Comparison of ENCODE assay signal across 12 cellular contexts in the genomic region with DNA sequence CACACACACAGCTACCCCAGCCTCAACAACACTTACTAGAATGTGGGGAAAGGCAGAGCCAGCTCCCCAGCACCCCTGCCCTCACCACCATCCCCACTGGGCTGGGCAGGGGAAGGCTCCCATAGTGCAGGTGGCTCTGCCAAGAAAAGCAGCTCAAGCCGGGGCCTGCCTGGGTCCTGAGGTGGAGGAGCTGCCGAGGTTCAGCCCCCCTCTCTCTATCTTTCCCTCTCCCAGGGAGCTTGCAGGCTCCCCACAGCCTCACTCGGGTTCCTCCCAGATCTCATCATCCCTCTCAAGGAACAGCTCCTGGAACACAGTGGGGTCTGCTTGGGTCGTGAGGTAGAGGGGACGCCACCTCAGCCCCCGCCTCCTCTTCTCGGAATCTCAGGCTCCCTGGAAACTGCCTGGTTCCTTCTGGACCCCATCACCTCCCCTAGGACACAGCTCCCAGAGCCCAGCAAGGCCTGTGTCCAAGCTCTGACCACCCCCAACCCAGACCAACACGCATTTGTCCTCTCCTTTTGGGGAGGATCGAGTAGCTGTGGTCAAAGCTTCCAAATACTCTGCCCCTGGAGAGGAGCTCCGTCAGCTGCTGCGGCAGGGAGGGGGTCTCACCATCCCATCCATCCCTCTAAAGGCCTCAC. TPM values are rescaled to one million over a fixed set of nuclear protein-coding genes. Genes with fewer than 3 reads are reported as not detected.
DNase-seq lines count a peak whose midpoint lies in the region; ATAC-seq and TF ChIP-seq lines count a peak whose summit lies in the region.
"Had no signal": no experiment of that assay in that cellular context is flagged by ENCODE, and none has a peak within 500 bp of the region (broad histone marks: within the 10 kb centered on the region; RNA-seq: fewer than 3 reads in every experiment).

No MANE protein-coding gene starts in this region.

- H3K9me3 Mint-ChIP-seq in dendritic cell treated with granulocyte-macrophage colony-stimulating factor and Interleukin-4, amounts not matched to agents 40 ng/mL and 50 ng/mL, for 4 days, result no peaks in the 10 kb centered on the region
- H3K9me3 Mint-ChIP-seq in stimulated activated effector memory CD8-positive, alpha-beta T cell treated with anti-CD3 and anti-CD28 coated beads, Interleukin-12 subunit alpha, Interleukin-12 subunit beta, amount 100 ng/mL, for 72 hours, result no peaks in the 10 kb centered on the region
- H3K9me3 Mint-ChIP-seq: activated naive CD4-positive, alpha-beta T cell treated with anti-CD3 and anti-CD28 coated beads, Interleukin-2, amount 10 ng/mL, durations not matched to agents 7 days and 5 days had no signal

- H3K36me3 ChIP-seq in HEK293 (ENCODE audit: control insufficient read depth in 2 of 2, insufficient read depth in 1 of 2, low read length in 2 of 2) (no peaks in the 10 kb centered on the region), liver (ENCODE audit: control insufficient read depth in 4 of 4, insufficient read depth in 3 of 4, low read depth in 1 of 4, low read length in 3 of 4) (peaks cover 0 to 2% (median under 1%) of the 10 kb centered on the region in 4 donors)

- ATAC-seq in stimulated activated effector memory CD8-positive, alpha-beta T cell treated with anti-CD3 and anti-CD28 coated beads, Interleukin-12 subunit alpha, Interleukin-12 subunit beta, amount 100 ng/mL, for 72 hours, result no peak

- H3K27me3 Mint-ChIP-seq in dendritic cell treated with granulocyte-macrophage colony-stimulating factor and Interleukin-4, amounts not matched to agents 40 ng/mL and 50 ng/mL, for 4 days, result peaks cover 2% of the 10 kb centered on the region

- CTCF ChIA-PET in HEK293 (lab: Yijun Ruan, JAX), result interaction anchor here (0.6 to 4.8 kb wide), 4 partner anchors 15 to 506 kb away, joined by 3 to 28 read pairs (median 4); a partner anchor contains a TSS

- no peaks in the 10 kb centered on the region for H3K36me3 Mint-ChIP-seq in dendritic cell treated with granulocyte-macrophage colony-stimulating factor and Interleukin-4, amounts not matched to agents 40 ng/mL and 50 ng/mL, for 4 days (ENCODE audit: low read depth)
- H3K36me3 Mint-ChIP-seq in stimulated activated effector memory CD8-positive, alpha-beta T cell treated with anti-CD3 and anti-CD28 coated beads, Interleukin-12 subunit alpha, Interleukin-12 subunit beta, amount 100 ng/mL, for 72 hours, result no peaks in the 10 kb centered on the region
- H3K36me3 Mint-ChIP-seq: activated naive CD4-positive, alpha-beta T cell treated with anti-CD3 and anti-CD28 coated beads, Interleukin-2, amount 10 ng/mL, durations not matched to agents 7 days and 5 days had no signal

- H3K27ac Mint-ChIP-seq in dendritic cell treated with granulocyte-macrophage colony-stimulating factor and Interleukin-4, amounts not matched to agents 40 ng/mL and 50 ng/mL, for 4 days, result peak overlapping the region; percentile 15
- peak overlapping the region; percentile 68 for H3K27ac Mint-ChIP-seq in stimulated activated effector memory CD8-positive, alpha-beta T cell treated with anti-CD3 and anti-CD28 coated beads, Interleukin-12 subunit alpha, Interleukin-12 subunit beta, amount 100 ng/mL, for 72 hours
- H3K27ac Mint-ChIP-seq: activated naive CD4-positive, alpha-beta T cell treated with anti-CD3 and anti-CD28 coated beads, Interleukin-2, amount 10 ng/mL, durations not matched to agents 7 days and 5 days had no signal

- intact Hi-C loops in dendritic cell treated with granulocyte-macrophage colony-stimulating factor and Interleukin-4, amounts not matched to agents 40 ng/mL and 50 ng/mL, for 4 days (cut with micrococcal nuclease), result no loop called here

- H3K4me1 ChIP-seq in HEK293 (ENCODE audit: control insufficient read depth, insufficient read depth, low read length), result no peaks in the 10 kb centered on the region
- H3K4me1 ChIP-seq in liver (ENCODE audit: control insufficient read depth in 4 of 4, insufficient read depth in 4 of 4, low read length in 3 of 4), result peaks cover 21 to 58% (median 43%) of the 10 kb centered on the region in 4 donors

- peaks cover 60% of the 10 kb centered on the region for H3K4me1 Mint-ChIP-seq in dendritic cell treated with granulocyte-macrophage colony-stimulating factor and Interleukin-4, amounts not matched to agents 40 ng/mL and 50 ng/mL, for 4 days (ENCODE audit: low read depth)
- peaks cover 5% of the 10 kb centered on the region for H3K4me1 Mint-ChIP-seq in stimulated activated effector memory CD8-positive, alpha-beta T cell treated with anti-CD3 and anti-CD28 coated beads, Interleukin-12 subunit alpha, Interleukin-12 subunit beta, amount 100 ng/mL, for 72 hours
- H3K4me1 Mint-ChIP-seq: activated naive CD4-positive, alpha-beta T cell treated with anti-CD3 and anti-CD28 coated beads, Interleukin-2, amount 10 ng/mL, durations not matched to agents 7 days and 5 days had no signal

- H3K4me3 Mint-ChIP-seq in dendritic cell treated with granulocyte-macrophage colony-stimulating factor and Interleukin-4, amounts not matched to agents 40 ng/mL and 50 ng/mL, for 4 days, result no peak overlapping the region
- H3K4me3 Mint-ChIP-seq in stimulated activated effector memory CD8-positive, alpha-beta T cell treated with anti-CD3 and anti-CD28 coated beads, Interleukin-12 subunit alpha, Interleukin-12 subunit beta, amount 100 ng/mL, for 72 hours, result no peak overlapping the region
- H3K4me3 Mint-ChIP-seq: activated naive CD4-positive, alpha-beta T cell treated with anti-CD3 and anti-CD28 coated beads, Interleukin-2, amount 10 ng/mL, durations not matched to agents 7 days and 5 days had no signal

- H3K4me3 ChIP-seq in HEK293 (ENCODE audit: low read depth, low read length) (no peak overlapping the region), liver (ENCODE audit: low read depth in 1 of 3, low read length in 3 of 3) (peak overlapping the region; percentile 72 to 75 (median 74))
- H3K4me3 ChIP-seq: K562 had no signal

- TF ChIP-seq RAD21 in liver (IDR thresholded peaks at IDR 0.05), result no peak

- DNase-seq in stimulated activated effector memory CD8-positive, alpha-beta T cell treated with anti-CD3 and anti-CD28 coated beads, Interleukin-12 subunit alpha, Interleukin-12 subunit beta, amount 100 ng/mL, for 72 hours (ENCODE audit: low spot score in 2 of 2), result no peak
- DNase-seq in T-helper 9 cell, result no peak
- DNase-seq in COLO829 (ENCODE audit: low spot score), result no peak
- DNase-seq in mesenteric fat pad (ENCODE audit: low spot score), result no peak
- DNase-seq in NCI-H2171 (lab: John Stamatoyannopoulos, UW), result no peak
- DNase-seq: activated naive CD4-positive, alpha-beta T cell treated with anti-CD3 and anti-CD28 coated beads, Interleukin-2, amount 10 ng/mL, durations not matched to agents 7 days and 5 days; GDM1 had no signal

- H3K27me3 ChIP-seq in liver (ENCODE audit: control insufficient read depth in 4 of 4, insufficient read depth in 4 of 4, low read length in 3 of 4), result no peaks in the 10 kb centered on the region

- no peaks in the 10 kb centered on the region for H3K9me3 ChIP-seq in HEK293 (ENCODE audit: control insufficient read depth, insufficient read depth, low read depth, low read length)
- H3K9me3 ChIP-seq in liver (ENCODE audit: control insufficient read depth in 4 of 4, low read length in 3 of 4), result no peaks in the 10 kb centered on the region

- TF ChIP-seq CTCF in HEK293 (tag by site-specific recombination; IDR thresholded peaks at IDR 0.05) (no peak), liver (IDR thresholded peaks at IDR 0.05; ENCODE audit: low read depth, low read length, missing input control) (no peak)

- POLR2A ChIA-PET in HEK293 (lab: Yijun Ruan, JAX), result interaction anchor here (1.1 to 1.9 kb wide), 2 partner anchors 15 to 22 kb away, joined by 6 to 24 read pairs; a partner anchor contains a TSS

- WGBS in liver, result 30% methylated on average over 11 of the region's 11 CpGs

- peak overlapping the region; percentile 76 to 84 for H3K9ac ChIP-seq in liver (ENCODE audit: low read depth in 1 of 2, low read length in 2 of 2)

- no peak overlapping the region for H3K27ac ChIP-seq in HEK293 (ENCODE audit: extremely low read depth, low read depth, low read length)
- peak overlapping the region; percentile 90 to 95 for H3K27ac ChIP-seq in liver (ENCODE audit: low read depth in 1 of 2, low read length in 2 of 2)

TF ChIP-seq in HEK293, 187 proteins besides CTCF, POLR2A, EP300 and RAD21 (continues in another document):
- peak; percentile 56 for TF ChIP-seq GLIS1 (tag by site-specific recombination; IDR thresholded peaks at IDR 0.05)
- TF ChIP-seq ZIC2 (tag by site-specific recombination; IDR thresholded peaks at IDR 0.05), result peak; percentile 78
- TF ChIP-seq GLIS2 (tag by site-specific recombination; IDR thresholded peaks at IDR 0.05), result 0 out of 2 replicates have a peak, but pooled peaks have one; percentile 9

TF ChIP-seq in liver, 16 proteins besides CTCF, POLR2A, EP300 and RAD21:
- TF ChIP-seq FOXA1 (IDR thresholded peaks at IDR 0.05) (no peak), FOXA2 (IDR thresholded peaks at IDR 0.05) (no peak), JUND (IDR thresholded peaks at IDR 0.05) (no peak), SP1 (IDR thresholded peaks at IDR 0.05) (no peak), TAF1 (conservative IDR thresholded peaks at IDR 0.05) (no peak)
- TF ChIP-seq, protein P1, sequence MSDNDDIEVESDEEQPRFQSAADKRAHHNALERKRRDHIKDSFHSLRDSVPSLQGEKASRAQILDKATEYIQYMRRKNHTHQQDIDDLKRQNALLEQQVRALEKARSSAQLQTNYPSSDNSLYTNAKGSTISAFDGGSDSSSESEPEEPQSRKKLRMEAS (IDR thresholded peaks at IDR 0.05), result no peak
- TF ChIP-seq, protein P2, sequence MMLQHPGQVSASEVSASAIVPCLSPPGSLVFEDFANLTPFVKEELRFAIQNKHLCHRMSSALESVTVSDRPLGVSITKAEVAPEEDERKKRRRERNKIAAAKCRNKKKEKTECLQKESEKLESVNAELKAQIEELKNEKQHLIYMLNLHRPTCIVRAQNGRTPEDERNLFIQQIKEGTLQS (IDR thresholded peaks at IDR 0.05), result no peak

RNA-seq across cellular contexts. Expression of a gene that starts 0.7 kb away (rescaled TPM):
- 10 to 100 TPM; 27.3 to 53.6 TPM for total RNA-seq in liver
- polyA plus RNA-seq in liver, result 100 to 1,000 TPM; 110 to 142 TPM
- total RNA-seq in mesenteric fat pad, result 107 TPM
- polyA plus RNA-seq: neural cell had no signal

RNA-seq across cellular contexts. Expression of a gene that starts 3.9 kb away (rescaled TPM):
- total RNA-seq in liver, result 1 to 10 TPM; 1.7 to 4.4 TPM
- 1 to 10 TPM; 2.3 to 4.3 TPM for polyA plus RNA-seq in liver
- 0.35 TPM for total RNA-seq in mesenteric fat pad
- polyA plus RNA-seq: neural cell had no signal

RNA-seq across cellular contexts. Expression of a gene that starts 15.1 kb away (rescaled TPM):
- 10 to 100 TPM in 1 of 2 donors, 1 to 10 TPM in 1; 5.3 to 10.8 TPM for total RNA-seq in liver
- polyA plus RNA-seq in liver, result 10 to 100 TPM; 20.5 to 23.0 TPM
- 146 TPM for total RNA-seq in mesenteric fat pad

RNA-seq across cellular contexts. Expression of a gene that starts 16.0 kb away (rescaled TPM):
- under 1 TPM; 0.33 TPM for total RNA-seq in liver
- polyA plus RNA-seq in liver, result under 1 TPM; 0.21 to 0.25 TPM
- 12.6 TPM for total RNA-seq in mesenteric fat pad
- polyA plus RNA-seq: neural cell had no signal

RNA-seq across cellular contexts. Expression of a gene that starts 21.6 kb away (rescaled TPM):
- total RNA-seq in liver (10 to 100 TPM; 26.8 to 30.9 TPM), mesenteric fat pad (55.5 TPM)
- 10 to 100 TPM; 16.4 to 21.9 TPM for polyA plus RNA-seq in liver

Comparison
In these comparisons a context has a peak if more than half of its experiments do, and no peak if none do; other contexts are left out.
1. RNA of a gene that starts 15.1 kb away (total RNA-seq): 146 TPM in mesenteric fat pad (single experiment); 5.3 to 10.8 TPM in liver; every median in the first group is over 10 times any median in the second.